ENCODE assay signal across 1 cellular context in genomic region chr4:177427097-177427665, GRCh38.
TF ChIP-seq lines count a peak whose summit lies in the region.

No MANE protein-coding gene starts in this region.

TF ChIP-seq in HepG2, 621 proteins besides CTCF, POLR2A, EP300 and RAD21:
- TF ChIP-seq SIX1 (CRISPR knock-in tag; IDR thresholded peaks at IDR 0.05; ENCODE audit: borderline replicate concordance) (no peak), MEIS1 (CRISPR knock-in tag; IDR thresholded peaks at IDR 0.05; ENCODE audit: borderline replicate concordance) (no peak), ATF5 (CRISPR knock-in tag; IDR thresholded peaks at IDR 0.05; ENCODE audit: low read depth) (no peak), SIX4 (CRISPR knock-in tag; IDR thresholded peaks at IDR 0.05) (no peak), HMGXB3 (CRISPR knock-in tag; IDR thresholded peaks at IDR 0.05; ENCODE audit: borderline replicate concordance) (no peak), MYNN (CRISPR knock-in tag; IDR thresholded peaks at IDR 0.05; ENCODE audit: low read depth) (no peak), ZFY (CRISPR knock-in tag; IDR thresholded peaks at IDR 0.05) (no peak), ZSCAN12 (CRISPR knock-in tag; IDR thresholded peaks at IDR 0.05) (no peak), NR1H2 (CRISPR knock-in tag; IDR thresholded peaks at IDR 0.05; ENCODE audit: borderline replicate concordance, low read depth) (no peak), ARID4A (CRISPR knock-in tag; IDR thresholded peaks at IDR 0.05; ENCODE audit: borderline replicate concordance) (no peak), ZNF235 (CRISPR knock-in tag; IDR thresholded peaks at IDR 0.05; ENCODE audit: borderline replicate concordance) (no peak), RFXAP (CRISPR knock-in tag; IDR thresholded peaks at IDR 0.05; ENCODE audit: borderline replicate concordance) (no peak), ELK4 (CRISPR knock-in tag; IDR thresholded peaks at IDR 0.05; ENCODE audit: borderline replicate concordance) (no peak), HOMEZ (CRISPR knock-in tag; IDR thresholded peaks at IDR 0.05; ENCODE audit: low read depth) (no peak), MAF1 (CRISPR knock-in tag; IDR thresholded peaks at IDR 0.05; ENCODE audit: borderline replicate concordance) (no peak), ZC3H4 (CRISPR knock-in tag; IDR thresholded peaks at IDR 0.05; ENCODE audit: borderline replicate concordance) (no peak)
